Comparison of ENCODE assay signal across 1 cellular context in the genomic region with DNA sequence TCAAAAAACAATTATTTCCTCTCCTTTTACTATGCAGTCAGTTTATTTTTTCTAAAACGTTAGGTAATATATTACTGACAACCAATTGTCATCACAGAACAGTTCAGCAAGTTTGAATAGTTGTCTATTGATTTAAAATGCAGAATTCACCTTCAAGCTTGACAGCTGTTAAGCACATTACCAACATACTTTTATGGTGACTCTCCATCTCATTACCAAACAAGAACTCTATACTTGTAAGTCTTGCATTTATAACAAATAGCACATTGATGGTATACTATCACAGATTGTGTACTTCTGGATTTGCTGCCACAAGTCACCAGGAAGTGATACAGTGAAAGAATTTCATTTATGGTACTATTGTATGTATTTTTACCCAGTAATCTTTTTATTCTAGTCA.
TF ChIP-seq lines count a peak whose summit lies in the region.

No MANE protein-coding gene starts in this region.

TF ChIP-seq in SK-N-SH treated with all-trans-retinoic acid at 6 μM for 48 hours, 23 proteins besides CTCF, POLR2A, EP300 and RAD21 (continued from another document):
- TF ChIP-seq TCF4 (CRISPR knock-in tag; IDR thresholded peaks at IDR 0.05; ENCODE audit: borderline replicate concordance) (no peak), ZNF565 (CRISPR knock-in tag; conservative IDR thresholded peaks at IDR 0.05; ENCODE audit: low read depth) (no peak), TOX (CRISPR knock-in tag; IDR thresholded peaks at IDR 0.05; ENCODE audit: borderline replicate concordance) (no peak), CSDC2 (CRISPR knock-in tag; IDR thresholded peaks at IDR 0.05) (no peak), ZFP30 (CRISPR knock-in tag; IDR thresholded peaks at IDR 0.05) (no peak), OSR1 (CRISPR knock-in tag; IDR thresholded peaks at IDR 0.05) (no peak)
- TF ChIP-seq, protein P1, sequence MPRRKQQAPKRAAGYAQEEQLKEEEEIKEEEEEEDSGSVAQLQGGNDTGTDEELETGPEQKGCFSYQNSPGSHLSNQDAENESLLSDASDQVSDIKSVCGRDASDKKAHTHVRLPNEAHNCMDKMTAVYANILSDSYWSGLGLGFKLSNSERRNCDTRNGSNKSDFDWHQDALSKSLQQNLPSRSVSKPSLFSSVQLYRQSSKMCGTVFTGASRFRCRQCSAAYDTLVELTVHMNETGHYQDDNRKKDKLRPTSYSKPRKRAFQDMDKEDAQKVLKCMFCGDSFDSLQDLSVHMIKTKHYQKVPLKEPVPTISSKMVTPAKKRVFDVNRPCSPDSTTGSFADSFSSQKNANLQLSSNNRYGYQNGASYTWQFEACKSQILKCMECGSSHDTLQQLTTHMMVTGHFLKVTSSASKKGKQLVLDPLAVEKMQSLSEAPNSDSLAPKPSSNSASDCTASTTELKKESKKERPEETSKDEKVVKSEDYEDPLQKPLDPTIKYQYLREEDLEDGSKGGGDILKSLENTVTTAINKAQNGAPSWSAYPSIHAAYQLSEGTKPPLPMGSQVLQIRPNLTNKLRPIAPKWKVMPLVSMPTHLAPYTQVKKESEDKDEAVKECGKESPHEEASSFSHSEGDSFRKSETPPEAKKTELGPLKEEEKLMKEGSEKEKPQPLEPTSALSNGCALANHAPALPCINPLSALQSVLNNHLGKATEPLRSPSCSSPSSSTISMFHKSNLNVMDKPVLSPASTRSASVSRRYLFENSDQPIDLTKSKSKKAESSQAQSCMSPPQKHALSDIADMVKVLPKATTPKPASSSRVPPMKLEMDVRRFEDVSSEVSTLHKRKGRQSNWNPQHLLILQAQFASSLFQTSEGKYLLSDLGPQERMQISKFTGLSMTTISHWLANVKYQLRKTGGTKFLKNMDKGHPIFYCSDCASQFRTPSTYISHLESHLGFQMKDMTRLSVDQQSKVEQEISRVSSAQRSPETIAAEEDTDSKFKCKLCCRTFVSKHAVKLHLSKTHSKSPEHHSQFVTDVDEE (CRISPR knock-in tag; IDR thresholded peaks at IDR 0.05): no peak
